Comparison of ENCODE assay signal across 15 cellular contexts in genomic region chr6:15522427-15522826, GRCh38.
DNase-seq lines count a peak whose midpoint lies in the region; ATAC-seq, FAIRE-seq and TF ChIP-seq lines count a peak whose summit lies in the region.
"Had no signal": no experiment of that assay in that cellular context is flagged by ENCODE, and none has a peak within 500 bp of the region (broad histone marks: within the 10 kb centered on the region; RNA-seq: fewer than 3 reads in every experiment).

No MANE protein-coding gene starts in this region.

- H3K36me3 Mint-ChIP-seq in astrocyte (ENCODE audit: low read depth, unreplicated experiment) (peaks cover 40% of the 10 kb centered on the region), naive B cell (peaks cover 31 to 39% of the 10 kb centered on the region in 2 donors)

- FAIRE-seq in astrocyte (lab: Jason Lieb, UNC) = no peak
- FAIRE-seq: GM12892 had no signal

- H3K4me1 Mint-ChIP-seq in astrocyte (ENCODE audit: low read depth, unreplicated experiment) = peaks cover 10% of the 10 kb centered on the region
- H3K4me1 Mint-ChIP-seq in naive B cell = peaks cover 3 to 12% (median 11%) of the 10 kb centered on the region in 3 donors
- H3K4me1 Mint-ChIP-seq: nephron had no signal

- peak overlapping the region in 5 of 11 experiments; percentile 5 to 86 (median 66); a peak in 8 of 22 replicates for H3K4me2 ChIP-seq in BLaER1 treated with 17β-estradiol and CSF1 and Interleukin-3, amounts not matched to agents 10 nM and 100 nM
- no peak overlapping the region for H3K4me2 ChIP-seq in astrocyte (ENCODE audit: low read length)
- H3K4me2 ChIP-seq: KMS-11 had no signal

- TF ChIP-seq CTCF in astrocyte (IDR thresholded peaks at IDR 0.05; ENCODE audit: insufficient read depth, low read depth, low read length) = no peak

- no peak overlapping the region for H3K4me3 ChIP-seq in BLaER1 treated with 17β-estradiol and CSF1 and Interleukin-3, amounts not matched to agents 10 nM and 100 nM
- no peak overlapping the region for H3K4me3 ChIP-seq in H7 (ENCODE audit: insufficient read depth, low read depth, low read length)
- H3K4me3 ChIP-seq in astrocyte (ENCODE audit: insufficient read depth, low read depth, low read length) = no peak overlapping the region
- H3K4me3 ChIP-seq: thyroid gland had no signal

- H3K4me1 ChIP-seq in BLaER1 treated with 17β-estradiol and CSF1 and Interleukin-3, amounts not matched to agents 10 nM and 100 nM = peaks cover 9 to 50% (median 17%) of the 10 kb centered on the region in 10 experiments; a peak in 19 of 20 replicates
- H3K4me1 ChIP-seq in astrocyte (ENCODE audit: insufficient read depth, low read length) = no peaks in the 10 kb centered on the region

- no peak overlapping the region for H2AFZ ChIP-seq in astrocyte (ENCODE audit: low read depth, low read length)

- H4K20me1 ChIP-seq in BLaER1 treated with 17β-estradiol and CSF1 and Interleukin-3, amounts not matched to agents 10 nM and 100 nM = peaks cover 0 to 47% (median 31%) of the 10 kb centered on the region in 11 experiments; a peak in 15 of 22 replicates
- H4K20me1 ChIP-seq in astrocyte (ENCODE audit: insufficient read depth, low read length) = peaks cover 12% of the 10 kb centered on the region

- H3K27ac Mint-ChIP-seq in astrocyte (ENCODE audit: unreplicated experiment) (no peak overlapping the region), naive B cell (peak overlapping the region in 4 of 6 donors; percentile 51 to 88 (median 74))
- H3K27ac Mint-ChIP-seq: nephron had no signal

- H3K4me3 Mint-ChIP-seq in astrocyte (ENCODE audit: unreplicated experiment) (no peak overlapping the region), naive B cell (peak overlapping the region in 1 of 8 donors; percentile 7)
- H3K4me3 Mint-ChIP-seq: nephron had no signal

- no peaks in the 10 kb centered on the region for H3K79me2 ChIP-seq in astrocyte (ENCODE audit: insufficient read depth, low read length)

- peak overlapping the region in 3 of 11 experiments; percentile 4 to 47 (median 8); a peak in 1 of 22 replicates for H3K9ac ChIP-seq in BLaER1 treated with 17β-estradiol and CSF1 and Interleukin-3, amounts not matched to agents 10 nM and 100 nM
- no peak overlapping the region for H3K9ac ChIP-seq in astrocyte (ENCODE audit: low read length)
- H3K9ac ChIP-seq: KMS-11 had no signal

- peak overlapping the region in 6 of 11 experiments; percentile 7 to 69 (median 42); a peak in 8 of 22 replicates for H3K27ac ChIP-seq in BLaER1 treated with 17β-estradiol and CSF1 and Interleukin-3, amounts not matched to agents 10 nM and 100 nM
- H3K27ac ChIP-seq in astrocyte (ENCODE audit: low read depth, low read length) = no peak overlapping the region
- H3K27ac ChIP-seq: KMS-11 had no signal

- peaks cover 89 to 99% (median 94%) of the 10 kb centered on the region in 11 experiments for H3K36me3 ChIP-seq in BLaER1 treated with 17β-estradiol and CSF1 and Interleukin-3, amounts not matched to agents 10 nM and 100 nM
- H3K36me3 ChIP-seq in H7 (replicated peaks; ENCODE audit: control insufficient read depth, insufficient read depth, low read length) = peaks cover 26% of the 10 kb centered on the region
- peaks cover 21% of the 10 kb centered on the region for H3K36me3 ChIP-seq in astrocyte (ENCODE audit: insufficient read depth, low read length)

- no peaks in the 10 kb centered on the region for H3K27me3 ChIP-seq in BLaER1 treated with 17β-estradiol and CSF1 and Interleukin-3, amounts not matched to agents 10 nM and 100 nM
- H3K27me3 ChIP-seq in H7 (ENCODE audit: control insufficient read depth, insufficient read depth, low read length) (no peaks in the 10 kb centered on the region), astrocyte (ENCODE audit: insufficient read depth, low read length) (no peaks in the 10 kb centered on the region)
- H3K27me3 ChIP-seq: thyroid gland had no signal

- H3K9me3 ChIP-seq in BLaER1 treated with 17β-estradiol and CSF1 and Interleukin-3, amounts not matched to agents 10 nM and 100 nM (replicated peaks in 1 of 11) = peaks cover 0 to 11% (median 0%) of the 10 kb centered on the region in 11 experiments; a peak in 5 of 22 replicates
- H3K9me3 ChIP-seq in astrocyte (ENCODE audit: insufficient read depth, low read depth, low read length) = no peaks in the 10 kb centered on the region
- H3K9me3 ChIP-seq: thyroid gland had no signal

- peaks cover 3% of the 10 kb centered on the region for H3K9me3 Mint-ChIP-seq in astrocyte (ENCODE audit: unreplicated experiment)
- H3K9me3 Mint-ChIP-seq in naive B cell = no peaks in the 10 kb centered on the region

- peak; percentile 48 for DNase-seq in H7
- peak; percentile 36 for DNase-seq in astrocyte (ENCODE audit: low read depth)
- no peak for DNase-seq in naive B cell
- no peak for DNase-seq in cortex of kidney (lab: John Stamatoyannopoulos, UW)
- no peak for DNase-seq in cerebellum (ENCODE audit: low spot score)
- no peak for DNase-seq in amygdala (lab: John Stamatoyannopoulos, UW)
- DNase-seq: Calu3, NCI-H526 treated with DMSO at 0.1 percent for 48 hours, thyroid gland had no signal

- H3K27me3 Mint-ChIP-seq in astrocyte (ENCODE audit: low read depth, unreplicated experiment) (no peaks in the 10 kb centered on the region), naive B cell (no peaks in the 10 kb centered on the region)

- peak in 1 of 2 donors; percentile 11 for ATAC-seq in naive B cell (ENCODE audit: low read depth in 2 of 2)
- no peak for ATAC-seq in HG03095 (IDR thresholded peaks at IDR 0.05; ENCODE audit: unreplicated experiment)
- ATAC-seq: SK-N-SH treated with all-trans-retinoic acid at 6 μM for 48 hours had no signal

Comparison
In these comparisons a context has a peak if more than half of its experiments do, and no peak if none do; other contexts are left out.
1. DNase-seq: peak in H7 (single experiment) and astrocyte (single experiment); none in naive B cell (single experiment), cortex of kidney (single experiment), cerebellum (single experiment) and amygdala (0 of 56).